ENCODE assay signal across 10 cellular contexts in genomic region chr1:212040629-212041028, GRCh38. TPM values are rescaled to one million over a fixed set of nuclear protein-coding genes. Genes with fewer than 3 reads are reported as not detected.
A peak's percentile ranks its signal among the peaks of the same experiment; 100 is the strongest.
DNase-seq lines count a peak whose midpoint lies in the region; ATAC-seq, FAIRE-seq and TF ChIP-seq lines count a peak whose summit lies in the region.
"Had no signal": no experiment of that assay in that cellular context is flagged by ENCODE, and none has a peak within 500 bp of the region (broad histone marks: within the 10 kb centered on the region; RNA-seq: fewer than 3 reads in every experiment).

No MANE protein-coding gene starts in this region.

- H3K4me3 Mint-ChIP-seq in WTC11 = no peak overlapping the region
- H3K4me3 Mint-ChIP-seq: nephron progenitor cell had no signal

- H3K36me3 Mint-ChIP-seq in WTC11 = peaks cover 17% of the 10 kb centered on the region

- peaks cover 27% of the 10 kb centered on the region for H3K4me1 Mint-ChIP-seq in WTC11

- DNase-seq in DND-41 (peak; percentile 33), HTR-8/SVneo (ENCODE audit: insufficient read length, low spot score) (no peak), WTC11 (ENCODE audit: low spot score) (no peak), mesendoderm (no peak)
- DNase-seq: NCI-H187, nephron progenitor cell had no signal

- H4K5ac ChIP-seq in mesendoderm (ENCODE audit: low read length) = no peak overlapping the region

- H4K20me1 ChIP-seq in DND-41 (ENCODE audit: insufficient read depth, low read length) = peaks cover 62% of the 10 kb centered on the region; the same call in 1 of the 2 replicates

- H3K9me3 Mint-ChIP-seq in WTC11 = no peaks in the 10 kb centered on the region
- H3K9me3 Mint-ChIP-seq: nephron progenitor cell had no signal

- H3K79me1 ChIP-seq in mesendoderm (ENCODE audit: low read length) = peaks cover 4% of the 10 kb centered on the region

- POLR2A ChIA-PET in WTC11 (lab: Charles Lee) = no interaction called here

- no peak overlapping the region for H3K4ac ChIP-seq in mesendoderm (ENCODE audit: low read depth, low read length)

- H3K36me3 ChIP-seq in DND-41 (ENCODE audit: insufficient read depth, low read length) = peaks cover 68% of the 10 kb centered on the region
- H3K36me3 ChIP-seq in mesendoderm (ENCODE audit: control insufficient read depth, insufficient read depth, low read length) = peaks cover 2% of the 10 kb centered on the region
- H3K36me3 ChIP-seq: esophagus muscularis mucosa had no signal

- peak; percentile 44 for FAIRE-seq in HTR-8/SVneo (lab: Jason Lieb, UNC)

- no peak overlapping the region for H2BK15ac ChIP-seq in mesendoderm (replicated peaks; ENCODE audit: low read depth)

- ATAC-seq in DND-41 (ENCODE audit: insufficient read depth, low read depth) (peak; percentile 63), WTC11 (no peak), GM21423 (IDR thresholded peaks at IDR 0.05; ENCODE audit: unreplicated experiment) (no peak), HG02678 (IDR thresholded peaks at IDR 0.05; ENCODE audit: unreplicated experiment) (no peak), GM21619 (IDR thresholded peaks at IDR 0.05; ENCODE audit: unreplicated experiment) (no peak)

- CTCF ChIA-PET in WTC11 (lab: Charles Lee) = no interaction called here

- H3K27me3 ChIP-seq in DND-41 (ENCODE audit: insufficient read depth, low read length, poor library complexity) (no peaks in the 10 kb centered on the region), mesendoderm (ENCODE audit: insufficient read depth, low read length, poor library complexity) (no peaks in the 10 kb centered on the region)
- H3K27me3 ChIP-seq: esophagus muscularis mucosa had no signal

- H3K18ac ChIP-seq in mesendoderm (ENCODE audit: low read length) = no peak overlapping the region

- no peak overlapping the region for H2BK5ac ChIP-seq in mesendoderm (ENCODE audit: low read length)

- peak overlapping the region; percentile 54 for H3K23ac ChIP-seq in mesendoderm (ENCODE audit: low read length)

- H3K56ac ChIP-seq in mesendoderm (ENCODE audit: low read length) = no peak overlapping the region

- H3K79me2 ChIP-seq in DND-41 (ENCODE audit: insufficient read depth, low read length) = peaks cover 100% of the 10 kb centered on the region
- peaks cover 40% of the 10 kb centered on the region for H3K79me2 ChIP-seq in mesendoderm (ENCODE audit: control insufficient read depth, insufficient read depth, low read length)

- H3K27me3 Mint-ChIP-seq in WTC11 (ENCODE audit: low read depth) = no peaks in the 10 kb centered on the region

- no peak overlapping the region for H2AK5ac ChIP-seq in mesendoderm (ENCODE audit: low read length)

- H3K27ac Mint-ChIP-seq in WTC11 = peak overlapping the region; percentile 80; the same call in 1 of the 2 replicates
- H3K27ac Mint-ChIP-seq: nephron progenitor cell had no signal

- peak overlapping the region; percentile 75 for H3K4me2 ChIP-seq in DND-41 (ENCODE audit: insufficient read depth, low read length)
- H3K4me2 ChIP-seq in mesendoderm (ENCODE audit: low read length) = no peak overlapping the region

- no peak overlapping the region for H2AFZ ChIP-seq in DND-41 (ENCODE audit: low read depth, low read length)

- no peak for TF ChIP-seq CTCF in DND-41 (IDR thresholded peaks at IDR 0.05; ENCODE audit: borderline replicate concordance, extremely low read depth, low read length, poor library complexity, severe bottlenecking)
- TF ChIP-seq CTCF in WTC11 (IDR thresholded peaks at IDR 0.05) = no peak

- H3K9me3 ChIP-seq in DND-41 (ENCODE audit: insufficient read depth, low read length, severe bottlenecking) = no peaks in the 10 kb centered on the region
- H3K9me3 ChIP-seq: esophagus muscularis mucosa had no signal

- peak overlapping the region; percentile 77 for H3K27ac ChIP-seq in DND-41 (ENCODE audit: low read length)
- H3K27ac ChIP-seq in mesendoderm (ENCODE audit: low read depth, low read length) = no peak overlapping the region
- H3K27ac ChIP-seq: esophagus muscularis mucosa had no signal

- WGBS in mesendoderm (ENCODE audit: extremely low coverage, insufficient coverage, low lambda C conversion rate) = no CpG with 5 or more reads among the region's 4 CpGs

- H3K4me3 ChIP-seq in DND-41 (ENCODE audit: low read depth in 1 of 2, low read length in 2 of 2) (peak overlapping the region in 1 of 2 experiments; percentile 48; a peak in 2 of 4 replicates), mesendoderm (ENCODE audit: low read length) (no peak overlapping the region)
- H3K4me3 ChIP-seq: esophagus muscularis mucosa had no signal

- H2BK120ac ChIP-seq in mesendoderm (ENCODE audit: low read depth, low read length) = no peak overlapping the region

- peak overlapping the region; percentile 29 for H3K9ac ChIP-seq in DND-41 (ENCODE audit: low read depth, low read length)
- H3K9ac ChIP-seq in mesendoderm (ENCODE audit: low read length) = no peak overlapping the region

- H4K8ac ChIP-seq in mesendoderm (ENCODE audit: low read depth, low read length) = no peak overlapping the region

- H3K4me1 ChIP-seq in DND-41 (ENCODE audit: insufficient read depth, low read length) (peaks cover 63% of the 10 kb centered on the region), mesendoderm (ENCODE audit: control insufficient read depth, low read depth, low read length) (peaks cover 2% of the 10 kb centered on the region)

TF ChIP-seq in WTC11, 78 proteins besides CTCF, POLR2A, EP300 and RAD21 (continues in another document):
- TF ChIP-seq TEAD4 (CRISPR knock-in tag; IDR thresholded peaks at IDR 0.05) (no peak), ELF4 (CRISPR knock-in tag; IDR thresholded peaks at IDR 0.05; ENCODE audit: low read depth) (no peak), NR1H2 (CRISPR knock-in tag; IDR thresholded peaks at IDR 0.05) (no peak), GABPB1 (CRISPR knock-in tag; IDR thresholded peaks at IDR 0.05) (no peak), PRDM15 (CRISPR knock-in tag; IDR thresholded peaks at IDR 0.05) (no peak), CREB1 (CRISPR knock-in tag; IDR thresholded peaks at IDR 0.05) (no peak), ATF1 (CRISPR knock-in tag; IDR thresholded peaks at IDR 0.05) (no peak), NFATC4 (CRISPR knock-in tag; IDR thresholded peaks at IDR 0.05) (no peak), ZNF232 (CRISPR knock-in tag; IDR thresholded peaks at IDR 0.05) (no peak), NFE2L1 (CRISPR knock-in tag; IDR thresholded peaks at IDR 0.05) (no peak), TEAD1 (CRISPR knock-in tag; IDR thresholded peaks at IDR 0.05) (no peak), ZNF281 (CRISPR knock-in tag; IDR thresholded peaks at IDR 0.05) (no peak), JUN (CRISPR knock-in tag; IDR thresholded peaks at IDR 0.05) (no peak)
- TF ChIP-seq, protein P1, sequence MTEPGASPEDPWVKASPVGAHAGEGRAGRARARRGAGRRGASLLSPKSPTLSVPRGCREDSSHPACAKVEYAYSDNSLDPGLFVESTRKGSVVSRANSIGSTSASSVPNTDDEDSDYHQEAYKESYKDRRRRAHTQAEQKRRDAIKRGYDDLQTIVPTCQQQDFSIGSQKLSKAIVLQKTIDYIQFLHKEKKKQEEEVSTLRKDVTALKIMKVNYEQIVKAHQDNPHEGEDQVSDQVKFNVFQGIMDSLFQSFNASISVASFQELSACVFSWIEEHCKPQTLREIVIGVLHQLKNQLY (CRISPR knock-in tag; IDR thresholded peaks at IDR 0.05) = no peak

RNA-seq across cellular contexts. Expression of gene DTL, which starts 5.1 kb away (rescaled TPM):
- total RNA-seq in WTC11 (2021) = 38.8 to 52.3 TPM (median 43.0 TPM) in 3 replicates
- polyA plus RNA-seq in mesendoderm (2013, experiment 1 of 2) = 58.2 TPM
- 59.4 TPM for polyA plus RNA-seq in mesendoderm (2013, experiment 2 of 2)

RNA-seq across cellular contexts. Expression of gene INTS7, which starts 5.3 kb away (rescaled TPM):
- total RNA-seq in WTC11 (2021) = 16.3 to 17.3 TPM (median 17.2 TPM) in 3 replicates
- polyA plus RNA-seq in mesendoderm (2013, experiment 1 of 2) = 17.9 TPM
- 17.7 TPM for polyA plus RNA-seq in mesendoderm (2013, experiment 2 of 2)
